ENCODE assay signal across 10 cellular contexts in genomic region chr5:95669540-95669939, GRCh38. TPM values are rescaled to one million over a fixed set of nuclear protein-coding genes. Genes with fewer than 3 reads are reported as not detected.
DNase-seq lines count a peak whose midpoint lies in the region; ATAC-seq and TF ChIP-seq lines count a peak whose summit lies in the region.
"Had no signal": no experiment of that assay in that cellular context is flagged by ENCODE, and none has a peak within 500 bp of the region (broad histone marks: within the 10 kb centered on the region; RNA-seq: fewer than 3 reads in every experiment).

No MANE protein-coding gene starts in this region.

- in situ Hi-C loops in GM13977 (cut with MboI; ENCODE audit: low pct_unique_long_range_greater_than_20kb, low sequenced_read_pairs, unreplicated experiment) = loop anchor here (10.0 kb wide), 1 partner anchor 175 kb away; no protein-coding TSS in a partner anchor

- H3K27ac ChIP-seq in parathyroid adenoma (no peak overlapping the region), OCI-LY7 (ENCODE audit: low read depth, low read length, poor library complexity, severe bottlenecking) (no peak overlapping the region)
- H3K27ac ChIP-seq: neutrophil had no signal

- POLR2A ChIA-PET in WTC11 (lab: Charles Lee) (no interaction called here), OCI-LY7 (lab: Charles Lee) (interaction anchor here (0.5 to 1.6 kb wide), 3 partner anchors 24 to 697 kb away, joined by 5 read pairs; no protein-coding TSS in a partner anchor)

- H3K4me1 ChIP-seq in BE2C (peaks cover 10% of the 10 kb centered on the region), parathyroid adenoma (peaks cover 7% of the 10 kb centered on the region), OCI-LY7 (ENCODE audit: insufficient read depth, low read length, poor library complexity, severe bottlenecking) (no peaks in the 10 kb centered on the region)

- peak overlapping the region; percentile 45 for H2AFZ ChIP-seq in parathyroid adenoma
- no peak overlapping the region for H2AFZ ChIP-seq in OCI-LY7 (ENCODE audit: low read length)

- CTCF ChIA-PET in WTC11 (lab: Charles Lee) (interaction anchor here (1.4 kb wide), 1 partner anchor 23 kb away, joined by 4 read pairs; the partner anchor contains the start of gene RFESD), OCI-LY7 (lab: Charles Lee; ENCODE audit: unreplicated experiment) (no interaction called here)

- H3K4me3 ChIP-seq in BE2C (ENCODE audit: low read depth, low read length) (no peak overlapping the region), parathyroid adenoma (ENCODE audit: low read depth, low read length) (no peak overlapping the region), OCI-LY7 (ENCODE audit: low read depth, low read length, poor library complexity, severe bottlenecking) (no peak overlapping the region)

- H3K27me3 ChIP-seq in BE2C (no peaks in the 10 kb centered on the region), parathyroid adenoma (ENCODE audit: control insufficient read depth, insufficient read depth, low read length) (no peaks in the 10 kb centered on the region)
- H3K27me3 ChIP-seq: neutrophil had no signal

- ATAC-seq in WTC11 = peak; percentile 82
- no peak for ATAC-seq in GM19397 (IDR thresholded peaks at IDR 0.05; ENCODE audit: unreplicated experiment)
- ATAC-seq in HG02973 (IDR thresholded peaks at IDR 0.05; ENCODE audit: unreplicated experiment) = no peak

- H3K9ac ChIP-seq in parathyroid adenoma = no peak overlapping the region

- DNase-seq in BE2C = peak; percentile 45
- no peak for DNase-seq in WTC11 (ENCODE audit: low spot score)
- peak; percentile 80 for DNase-seq in cardiac septum (ENCODE audit: low spot score)
- no peak for DNase-seq in GM13977 (ENCODE audit: low spot score)
- DNase-seq in OCI-LY7 (ENCODE audit: low spot score) = no peak

- H3K36me3 ChIP-seq in BE2C = no peaks in the 10 kb centered on the region
- no peaks in the 10 kb centered on the region for H3K36me3 ChIP-seq in parathyroid adenoma (ENCODE audit: control insufficient read depth, insufficient read depth, low read length)
- H3K36me3 ChIP-seq in OCI-LY7 (ENCODE audit: insufficient read depth, low read length) = no peaks in the 10 kb centered on the region
- H3K36me3 ChIP-seq: neutrophil had no signal

- intact Hi-C loops in cardiac septum (cut with DNase I) = loop anchor here (5.0 kb wide), 1 partner anchor 173 kb away; no protein-coding TSS in a partner anchor
- intact Hi-C loops in OCI-LY7 (cut with micrococcal nuclease; ENCODE audit: unreplicated experiment) = loop anchor here (10.0 kb wide), 1 partner anchor 665 kb away; no protein-coding TSS in a partner anchor

- TF ChIP-seq CTCF in BE2C (IDR thresholded peaks at IDR 0.05; ENCODE audit: low read depth, low read length) (no peak), WTC11 (IDR thresholded peaks at IDR 0.05) (no peak), parathyroid adenoma (IDR thresholded peaks at IDR 0.05) (no peak), GM13977 (IDR thresholded peaks at IDR 0.05; ENCODE audit: extremely low read depth, insufficient read depth, missing control alignments) (no peak), OCI-LY7 (conservative IDR thresholded peaks at IDR 0.05; ENCODE audit: low read length) (no peak)

- no peak overlapping the region for H3K4me2 ChIP-seq in parathyroid adenoma (ENCODE audit: low read length)
- no peak overlapping the region for H3K4me2 ChIP-seq in OCI-LY7 (ENCODE audit: low read length)

- no TSS peak for BruUV-seq in OCI-LY7 (replicated peaks; lab: Mats Ljungman, UMichigan)

- no peaks in the 10 kb centered on the region for H4K20me1 ChIP-seq in OCI-LY7 (ENCODE audit: insufficient read depth, low read length)

- H3K79me2 ChIP-seq in parathyroid adenoma (no peaks in the 10 kb centered on the region), OCI-LY7 (ENCODE audit: insufficient read depth, low read depth, low read length) (no peaks in the 10 kb centered on the region)

- no peak overlapping the region for H3K27ac Mint-ChIP-seq in WTC11
- H3K27ac Mint-ChIP-seq: activated naive CD8-positive, alpha-beta T cell had no signal

- no peaks in the 10 kb centered on the region for H3K27me3 Mint-ChIP-seq in WTC11 (ENCODE audit: low read depth)
- H3K27me3 Mint-ChIP-seq: activated naive CD8-positive, alpha-beta T cell had no signal

- 0 out of 2 replicates have a peak, but pooled peaks cover 4% of the 10 kb centered on the region for H3K4me1 Mint-ChIP-seq in WTC11

- no peaks in the 10 kb centered on the region for H3K9me3 Mint-ChIP-seq in WTC11

- no peaks in the 10 kb centered on the region for H3K36me3 Mint-ChIP-seq in WTC11
- H3K36me3 Mint-ChIP-seq: activated naive CD8-positive, alpha-beta T cell had no signal

- H3K9me3 ChIP-seq in BE2C (no peaks in the 10 kb centered on the region), parathyroid adenoma (ENCODE audit: control insufficient read depth, low read length) (no peaks in the 10 kb centered on the region), OCI-LY7 (ENCODE audit: low read length) (no peaks in the 10 kb centered on the region)
- H3K9me3 ChIP-seq: neutrophil had no signal

- no peaks in the 10 kb centered on the region for H3K9me2 ChIP-seq in OCI-LY7 (ENCODE audit: insufficient read depth, low read length)

- H3K4me3 Mint-ChIP-seq in WTC11 = no peak overlapping the region
- H3K4me3 Mint-ChIP-seq: activated naive CD8-positive, alpha-beta T cell had no signal

TF ChIP-seq in WTC11, 78 proteins besides CTCF, POLR2A, EP300 and RAD21 (continues in another document):
- TF ChIP-seq NR2C2 (CRISPR knock-in tag; IDR thresholded peaks at IDR 0.05) (no peak), KAT7 (CRISPR knock-in tag; IDR thresholded peaks at IDR 0.05; ENCODE audit: borderline replicate concordance) (no peak), FOXP4 (CRISPR knock-in tag; IDR thresholded peaks at IDR 0.05) (no peak), NFATC4 (CRISPR knock-in tag; IDR thresholded peaks at IDR 0.05) (no peak), ATF1 (CRISPR knock-in tag; IDR thresholded peaks at IDR 0.05) (no peak), ELF4 (CRISPR knock-in tag; IDR thresholded peaks at IDR 0.05; ENCODE audit: low read depth) (no peak)
- TF ChIP-seq, protein P1, sequence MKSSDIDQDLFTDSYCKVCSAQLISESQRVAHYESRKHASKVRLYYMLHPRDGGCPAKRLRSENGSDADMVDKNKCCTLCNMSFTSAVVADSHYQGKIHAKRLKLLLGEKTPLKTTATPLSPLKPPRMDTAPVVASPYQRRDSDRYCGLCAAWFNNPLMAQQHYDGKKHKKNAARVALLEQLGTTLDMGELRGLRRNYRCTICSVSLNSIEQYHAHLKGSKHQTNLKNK (CRISPR knock-in tag; IDR thresholded peaks at IDR 0.05) = no peak
- TF ChIP-seq, protein P2, sequence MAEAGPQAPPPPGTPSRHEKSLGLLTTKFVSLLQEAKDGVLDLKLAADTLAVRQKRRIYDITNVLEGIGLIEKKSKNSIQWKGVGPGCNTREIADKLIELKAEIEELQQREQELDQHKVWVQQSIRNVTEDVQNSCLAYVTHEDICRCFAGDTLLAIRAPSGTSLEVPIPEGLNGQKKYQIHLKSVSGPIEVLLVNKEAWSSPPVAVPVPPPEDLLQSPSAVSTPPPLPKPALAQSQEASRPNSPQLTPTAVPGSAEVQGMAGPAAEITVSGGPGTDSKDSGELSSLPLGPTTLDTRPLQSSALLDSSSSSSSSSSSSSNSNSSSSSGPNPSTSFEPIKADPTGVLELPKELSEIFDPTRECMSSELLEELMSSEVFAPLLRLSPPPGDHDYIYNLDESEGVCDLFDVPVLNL (CRISPR knock-in tag; IDR thresholded peaks at IDR 0.05; ENCODE audit: borderline replicate concordance, low read depth) = no peak

RNA-seq across cellular contexts. Expression of gene SPATA9, which starts 13.3 kb away (rescaled TPM):
- polyA plus RNA-seq in BE2C (2012; ENCODE audit: insufficient read depth, insufficient read length, low read depth) = not detected
- not detected in 3 replicates for total RNA-seq in WTC11 (2021)
- not detected for total RNA-seq in cardiac septum
- not detected in 2 replicates for total RNA-seq in OCI-LY7 (2014; rRNA removed; shearing (Covaris generic))
- total RNA-seq in OCI-LY7 (2022) = not detected in 2 replicates

RNA-seq across cellular contexts. Expression of gene RFESD, which starts 23.0 kb away (rescaled TPM):
- 1.4 TPM for polyA plus RNA-seq in BE2C (2012; ENCODE audit: insufficient read depth, insufficient read length, low read depth)
- total RNA-seq in WTC11 (2021) (2.7 to 5.7 TPM (median 4.5 TPM) in 3 replicates), cardiac septum (2.7 TPM), OCI-LY7 (2022) (7.6 and 10.9 TPM in 2 replicates)
- total RNA-seq in OCI-LY7 (2014; rRNA removed; shearing (Covaris generic)) = 7.6 and 9.9 TPM in 2 replicates

RNA-seq across cellular contexts. Expression of gene GPR150, which starts 49.7 kb away (rescaled TPM):
- 0.85 TPM for polyA plus RNA-seq in BE2C (2012; ENCODE audit: insufficient read depth, insufficient read length, low read depth)
- total RNA-seq in WTC11 (2021) (0.09 to 0.13 TPM (median 0.11 TPM) in 3 replicates), cardiac septum (not detected), OCI-LY7 (2022) (not detected in 2 replicates)
- not detected in 2 replicates for total RNA-seq in OCI-LY7 (2014; rRNA removed; shearing (Covaris generic))

Comparison
In these comparisons a context has a peak if more than half of its experiments do, and no peak if none do; other contexts are left out.
1. DNase-seq: peak in BE2C (single experiment) and cardiac septum (single experiment); none in WTC11 (single experiment), GM13977 (single experiment) and OCI-LY7 (single experiment).